Comparison of ENCODE assay signal across 1 cellular context in genomic region chr22:21579474-21579851, GRCh38.
TF ChIP-seq lines count a peak whose summit lies in the region.

No MANE protein-coding gene starts in this region.

TF ChIP-seq in K562, 482 proteins besides CTCF, POLR2A, EP300 and RAD21 (continued from another document):
- TF ChIP-seq ZBTB34 (CRISPR knock-in tag; IDR thresholded peaks at IDR 0.05) (no peak), PRMT5 (CRISPR knock-in tag; IDR thresholded peaks at IDR 0.05) (no peak), HMBOX1 (IDR thresholded peaks at IDR 0.05) (no peak), ZFX (CRISPR knock-in tag; IDR thresholded peaks at IDR 0.05) (no peak), TEAD4 (IDR thresholded peaks at IDR 0.05; ENCODE audit: low read length) (no peak), TEAD4 (CRISPR knock-in tag; IDR thresholded peaks at IDR 0.05; ENCODE audit: borderline replicate concordance) (0 out of 2 replicates have a peak, but pooled peaks have one; percentile 46), ETV5 (CRISPR knock-in tag; IDR thresholded peaks at IDR 0.05; ENCODE audit: low read depth) (no peak), ZNF23 (CRISPR knock-in tag; IDR thresholded peaks at IDR 0.05) (no peak), GTF2B (IDR thresholded peaks at IDR 0.05; ENCODE audit: extremely low read depth, insufficient read length) (no peak), ZNF143 (CRISPR knock-in tag; IDR thresholded peaks at IDR 0.05) (peak; percentile 38; the same call in 1 of the 2 replicates), USF1 (CRISPR knock-in tag; IDR thresholded peaks at IDR 0.05) (peak; percentile 49; the same call in 1 of the 2 replicates), ZC3H8 (IDR thresholded peaks at IDR 0.05) (no peak), CREM (IDR thresholded peaks at IDR 0.05; ENCODE audit: low read depth) (no peak), ZNF121 (CRISPR knock-in tag; conservative IDR thresholded peaks at IDR 0.05) (peak; percentile 37; the same call in 1 of the 2 replicates), MAFF (IDR thresholded peaks at IDR 0.05; ENCODE audit: low read length) (no peak), HMGN3 (IDR thresholded peaks at IDR 0.05; ENCODE audit: borderline replicate concordance, extremely low read depth, insufficient read length, low read depth, low read length) (no peak), RHOXF2B (CRISPR knock-in tag; conservative IDR thresholded peaks at IDR 0.05) (peak; percentile 73; the same call in 1 of the 2 replicates), ZNF134 (CRISPR knock-in tag; conservative IDR thresholded peaks at IDR 0.05) (no peak), LCOR (CRISPR knock-in tag; IDR thresholded peaks at IDR 0.05) (no peak), GABPB2 (CRISPR knock-in tag; conservative IDR thresholded peaks at IDR 0.05) (0 out of 2 replicates have a peak, but pooled peaks have one; percentile 35), BHLHE40 (IDR thresholded peaks at IDR 0.05; ENCODE audit: low read length) (no peak), HOXB6 (CRISPR knock-in tag; IDR thresholded peaks at IDR 0.05; ENCODE audit: borderline replicate concordance) (peak; percentile 63; the same call in 1 of the 2 replicates), E2F3 (CRISPR knock-in tag; IDR thresholded peaks at IDR 0.05) (no peak), GABPA (tag; conservative IDR thresholded peaks at IDR 0.05; ENCODE audit: low read depth) (no peak), PHF20 (IDR thresholded peaks at IDR 0.05; ENCODE audit: partially characterized antibody) (no peak), ZNF165 (CRISPR knock-in tag; IDR thresholded peaks at IDR 0.05; ENCODE audit: borderline replicate concordance) (no peak), TEAD1 (CRISPR knock-in tag; IDR thresholded peaks at IDR 0.05) (peak in 1 of 2 experiments; percentile 17; a peak in 1 of 4 replicates), NFIC (IDR thresholded peaks at IDR 0.05) (no peak), HOMEZ (CRISPR knock-in tag; IDR thresholded peaks at IDR 0.05) (0 out of 2 replicates have a peak, but pooled peaks have one; percentile 1), PTBP1 (IDR thresholded peaks at IDR 0.05; ENCODE audit: low read depth, low read length) (0 out of 2 replicates have a peak, but pooled peaks have one; percentile 86)
